Comparison of ENCODE assay signal across 8 cellular contexts in the genomic region with DNA sequence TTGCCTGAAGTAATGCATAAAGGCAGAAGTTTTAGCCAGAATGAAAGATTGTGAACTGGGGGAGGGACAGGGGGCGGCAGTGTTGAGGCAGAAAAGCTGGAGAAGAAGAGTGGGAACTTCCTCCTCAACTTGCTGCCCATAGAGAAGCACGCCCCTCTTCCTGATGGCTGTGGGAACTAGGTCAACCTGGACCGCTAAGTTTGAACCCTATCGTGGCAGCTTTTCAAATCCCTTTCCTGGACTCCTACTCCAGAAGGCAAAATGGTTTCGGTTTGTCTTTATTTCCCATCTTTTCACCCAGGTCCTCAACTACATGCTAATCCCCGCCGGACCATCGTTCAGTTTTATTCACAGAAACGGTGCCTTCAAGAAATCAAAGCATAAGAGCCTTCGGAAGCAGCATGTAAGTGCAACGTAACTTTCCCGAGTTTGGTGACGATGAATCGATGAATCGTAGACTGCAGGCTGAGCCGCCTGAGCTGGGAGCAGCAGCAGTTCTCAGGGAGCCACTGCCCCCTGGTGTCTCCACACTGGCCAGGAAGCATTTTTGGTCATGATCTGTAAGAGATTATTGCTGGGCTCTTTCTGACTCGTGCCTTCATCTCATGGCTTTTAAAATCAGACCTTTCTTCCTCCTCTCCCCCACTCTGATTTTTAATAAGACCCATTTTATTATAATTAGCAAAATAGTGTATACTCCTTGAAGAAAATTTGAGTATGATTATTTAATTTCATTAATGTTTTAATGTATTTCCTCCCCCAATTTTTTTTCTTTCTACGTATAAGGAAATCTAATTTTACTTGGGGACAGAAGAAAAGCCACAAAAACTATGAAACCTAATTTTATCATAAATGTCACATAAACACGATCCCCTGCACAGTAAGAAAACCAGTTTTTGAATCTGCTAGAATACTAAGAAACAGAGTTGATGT. TPM values are rescaled to one million over a fixed set of nuclear protein-coding genes. Genes with fewer than 3 reads are reported as not detected.
DNase-seq lines count a peak whose midpoint lies in the region; ATAC-seq and TF ChIP-seq lines count a peak whose summit lies in the region.

No MANE protein-coding gene starts in this region.

- peak overlapping the region; percentile 67 for H3K9ac ChIP-seq in SK-N-SH

- no peaks in the 10 kb centered on the region for H3K27me3 ChIP-seq in SK-N-SH (ENCODE audit: insufficient read depth)
- H3K27me3 ChIP-seq in ovary, result no peaks in the 10 kb centered on the region
- no peaks in the 10 kb centered on the region for H3K27me3 ChIP-seq in tibial artery

- intact Hi-C loops in head of caudate nucleus (cut with DNase I), result loop anchor here (10.0 kb wide), 1 partner anchor 225 kb away; no protein-coding TSS in a partner anchor
- intact Hi-C loops in ovary (cut with DNase I), result loop anchor here in 2 of 4 donors (5.0 to 10.0 kb wide), 2 partner anchors 223 to 245 kb away; no protein-coding TSS in a partner anchor
- intact Hi-C loops in tibial artery (cut with DNase I; ENCODE audit: low total_unique reads), result loop anchor here (10.0 kb wide), 2 partner anchors 255 to 365 kb away; a partner anchor contains a TSS

- no peaks in the 10 kb centered on the region for H3K9me3 Mint-ChIP-seq in activated naive CD4-positive, alpha-beta T cell treated with anti-CD3 and anti-CD28 coated beads, Interleukin-2, amount 50 U/mL, for 72 hours

- no peaks in the 10 kb centered on the region for H3K9me2 ChIP-seq in SK-N-SH

- peak overlapping the region in 1 of 2 donors; percentile 88 for H3K27ac Mint-ChIP-seq in activated naive CD4-positive, alpha-beta T cell treated with anti-CD3 and anti-CD28 coated beads, Interleukin-2, amount 50 U/mL, for 72 hours

- H3K4me1 ChIP-seq in SK-N-SH (ENCODE audit: control insufficient read depth in 1 of 2, insufficient read depth in 2 of 2, low read depth in 1 of 2, low read length in 1 of 2) (no peaks in the 10 kb centered on the region; a peak in 1 of 4 replicates), ovary (ENCODE audit: insufficient read depth) (no peaks in the 10 kb centered on the region), tibial artery (peaks cover 0 to 3% (median 0%) of the 10 kb centered on the region in 4 donors)

- no peaks in the 10 kb centered on the region for H3F3A ChIP-seq in SK-N-SH (replicated peaks; ENCODE audit: insufficient read depth)

- TF ChIP-seq POLR2A in ovary (IDR thresholded peaks at IDR 0.05), result no peak

- TF ChIP-seq CTCF in HFF-Myc (IDR thresholded peaks at IDR 0.05; ENCODE audit: low read depth, low read length, missing control alignments) (peak; percentile 93), SK-N-SH (IDR thresholded peaks at IDR 0.05) (peak; percentile 92), ovary (IDR thresholded peaks at IDR 0.05) (peak; percentile 68 to 74 (median 73)), tibial artery (IDR thresholded peaks at IDR 0.05) (peak; percentile 81 to 84)

- no peaks in the 10 kb centered on the region for H3K36me3 Mint-ChIP-seq in activated naive CD4-positive, alpha-beta T cell treated with anti-CD3 and anti-CD28 coated beads, Interleukin-2, amount 50 U/mL, for 72 hours

- H3K36me3 ChIP-seq in SK-N-SH (replicated peaks in 1 of 2; ENCODE audit: control insufficient read depth in 1 of 2, insufficient read depth in 2 of 2, low read length in 1 of 2) (no peaks in the 10 kb centered on the region), ovary (no peaks in the 10 kb centered on the region), tibial artery (no peaks in the 10 kb centered on the region)

- DNase-seq in GM04503 (ENCODE audit: low read depth), result peak; percentile 33
- no peak for DNase-seq in HFF-Myc (ENCODE audit: extremely low read depth, low read depth)
- DNase-seq in MV-4-11 (lab: John Stamatoyannopoulos, UW), result peak; percentile 69
- DNase-seq in SK-N-SH, result peak; percentile 82
- DNase-seq in activated naive CD4-positive, alpha-beta T cell treated with anti-CD3 and anti-CD28 coated beads, Interleukin-2, amount 50 U/mL, for 72 hours (ENCODE audit: low spot score in 2 of 2), result peak; percentile 78 to 84
- DNase-seq in head of caudate nucleus, result peak; percentile 76 to 95 (median 88)
- DNase-seq in ovary, result peak; percentile 74 to 85 (median 81)
- DNase-seq in tibial artery, result peak; percentile 81 to 88

- TF ChIP-seq RAD21 in SK-N-SH (IDR thresholded peaks at IDR 0.05; ENCODE audit: low read length), result peak; percentile 97

- peak overlapping the region; percentile 91 for H3K4me2 ChIP-seq in SK-N-SH

- peak overlapping the region; percentile 50 for H3K4me3 ChIP-seq in HFF-Myc (replicated peaks; ENCODE audit: low read depth, low read length)
- H3K4me3 ChIP-seq in SK-N-SH (ENCODE audit: low read depth in 2 of 2, low read length in 1 of 2), result peak overlapping the region; percentile 67 to 75
- H3K4me3 ChIP-seq in ovary, result peak overlapping the region; percentile 57
- peak overlapping the region; percentile 57 to 64 for H3K4me3 ChIP-seq in tibial artery

- no peak overlapping the region; a peak in 2 of 4 replicates for H3K27ac ChIP-seq in SK-N-SH (ENCODE audit: low read depth in 2 of 2, low read length in 1 of 2)
- peak overlapping the region in 1 of 2 donors; percentile 61 for H3K27ac ChIP-seq in ovary
- H3K27ac ChIP-seq in tibial artery, result peak overlapping the region; percentile 69 to 80

- H4K20me1 ChIP-seq in SK-N-SH (ENCODE audit: insufficient read depth), result no peaks in the 10 kb centered on the region

- no peaks in the 10 kb centered on the region for H3K9me3 ChIP-seq in SK-N-SH
- no peaks in the 10 kb centered on the region for H3K9me3 ChIP-seq in ovary
- H3K9me3 ChIP-seq in tibial artery, result no peaks in the 10 kb centered on the region

- 8% methylated on average over 19 of the region's 19 CpGs for WGBS in SK-N-SH (ENCODE audit: low lambda C conversion rate)
- 7% methylated on average over 19 of the region's 19 CpGs for WGBS in ovary, 3 donors

- H2AFZ ChIP-seq in SK-N-SH (ENCODE audit: low read depth), result peak overlapping the region; percentile 98

- POLR2A ChIA-PET in SK-N-SH (lab: Yijun Ruan, JAX), result interaction anchor here (0.8 kb wide), 1 partner anchor 224 kb away, joined by 3 read pairs; no protein-coding TSS in a partner anchor

- H3K79me2 ChIP-seq in SK-N-SH (ENCODE audit: insufficient read depth), result no peaks in the 10 kb centered on the region

- CTCF ChIA-PET in SK-N-SH (lab: Yijun Ruan, JAX), result interaction anchor here (0.6 to 2.6 kb wide), 44 partner anchors 10 to 852 kb away, joined by 3 to 37 read pairs (median 4); a partner anchor contains a TSS

- TF ChIP-seq EP300 in SK-N-SH (IDR thresholded peaks at IDR 0.05; ENCODE audit: borderline replicate concordance in 1 of 2, low read depth in 1 of 2, low read length in 1 of 2), result no peak
- no peak for TF ChIP-seq EP300 in ovary (IDR thresholded peaks at IDR 0.05)

- ATAC-seq in activated naive CD4-positive, alpha-beta T cell treated with anti-CD3 and anti-CD28 coated beads, Interleukin-2, amount 50 U/mL, for 72 hours, result peak; percentile 93 to 99

TF ChIP-seq in SK-N-SH, 30 proteins besides CTCF, POLR2A, EP300 and RAD21:
- TF ChIP-seq MXI1 (IDR thresholded peaks at IDR 0.05; ENCODE audit: low read depth, low read length) (peak; percentile 42; the same call in 1 of the 2 replicates), EZH2phosphoT487 (IDR thresholded peaks at IDR 0.05; ENCODE audit: borderline replicate concordance, low read depth) (no peak), GATA2 (CRISPR knock-in tag; IDR thresholded peaks at IDR 0.05) (peak; percentile 29; the same call in 1 of the 2 replicates), RFX5 (IDR thresholded peaks at IDR 0.05; ENCODE audit: low read length) (0 out of 2 replicates have a peak, but pooled peaks have one; percentile 17), ELF1 (IDR thresholded peaks at IDR 0.05) (no peak), SIN3A (IDR thresholded peaks at IDR 0.05; ENCODE audit: borderline replicate concordance, low read depth, low read length) (0 out of 2 replicates have a peak, but pooled peaks have one; percentile 11), SMC3 (IDR thresholded peaks at IDR 0.05; ENCODE audit: low read depth, low read length) (peak; percentile 97), TEAD4 (IDR thresholded peaks at IDR 0.05; ENCODE audit: borderline replicate concordance, insufficient read depth) (no peak), RCOR1 (IDR thresholded peaks at IDR 0.05; ENCODE audit: low read length) (0 out of 2 replicates have a peak, but pooled peaks have one; percentile 7)
- TF ChIP-seq, protein P1, sequence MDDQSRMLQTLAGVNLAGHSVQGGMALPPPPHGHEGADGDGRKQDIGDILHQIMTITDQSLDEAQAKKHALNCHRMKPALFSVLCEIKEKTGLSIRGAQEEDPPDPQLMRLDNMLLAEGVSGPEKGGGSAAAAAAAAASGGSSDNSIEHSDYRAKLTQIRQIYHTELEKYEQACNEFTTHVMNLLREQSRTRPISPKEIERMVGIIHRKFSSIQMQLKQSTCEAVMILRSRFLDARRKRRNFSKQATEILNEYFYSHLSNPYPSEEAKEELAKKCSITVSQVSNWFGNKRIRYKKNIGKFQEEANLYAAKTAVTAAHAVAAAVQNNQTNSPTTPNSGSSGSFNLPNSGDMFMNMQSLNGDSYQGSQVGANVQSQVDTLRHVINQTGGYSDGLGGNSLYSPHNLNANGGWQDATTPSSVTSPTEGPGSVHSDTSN (IDR thresholded peaks at IDR 0.05), result no peak
- TF ChIP-seq, protein P2, sequence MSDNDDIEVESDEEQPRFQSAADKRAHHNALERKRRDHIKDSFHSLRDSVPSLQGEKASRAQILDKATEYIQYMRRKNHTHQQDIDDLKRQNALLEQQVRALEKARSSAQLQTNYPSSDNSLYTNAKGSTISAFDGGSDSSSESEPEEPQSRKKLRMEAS (IDR thresholded peaks at IDR 0.05; ENCODE audit: low read depth), result peak; percentile 41; the same call in 1 of the 2 replicates

RNA-seq across cellular contexts. Expression of a gene that starts 21.4 kb away (rescaled TPM):
- polyA plus RNA-seq in SK-N-SH (2012; rRNA removed) (not detected in 2 replicates), ovary (under 1 TPM; 0.42 to 0.60 TPM)
- polyA plus RNA-seq in SK-N-SH (2012; cell fraction: cytosol; rRNA removed), result 0.08 TPM in 1 of 2 replicates, not detected in the other
- not detected in 2 replicates for polyA plus RNA-seq in SK-N-SH (2012; cell fraction: nucleus; rRNA removed)
- 1 to 10 TPM in 1 of 2 donors, not detected in 1; 1.1 TPM for total RNA-seq in activated naive CD4-positive, alpha-beta T cell treated with anti-CD3 and anti-CD28 coated beads, Interleukin-2, amount 50 U/mL, for 72 hours
- total RNA-seq in ovary, result under 1 TPM in 1 of 7 donors, not detected in 6; 0.62 TPM

Comparison
In these comparisons a context has a peak if more than half of its experiments do, and no peak if none do; other contexts are left out.
1. H3K27ac ChIP-seq: peak in tibial artery (2 of 2); none in SK-N-SH (0 of 2).
2. Peak in every context shown above with its lines, with median percentiles within 50 percentile points of each other: H3K4me3 ChIP-seq and CTCF ChIP-seq.